ENCODE assay signal across 8 cellular contexts in the genomic region with DNA sequence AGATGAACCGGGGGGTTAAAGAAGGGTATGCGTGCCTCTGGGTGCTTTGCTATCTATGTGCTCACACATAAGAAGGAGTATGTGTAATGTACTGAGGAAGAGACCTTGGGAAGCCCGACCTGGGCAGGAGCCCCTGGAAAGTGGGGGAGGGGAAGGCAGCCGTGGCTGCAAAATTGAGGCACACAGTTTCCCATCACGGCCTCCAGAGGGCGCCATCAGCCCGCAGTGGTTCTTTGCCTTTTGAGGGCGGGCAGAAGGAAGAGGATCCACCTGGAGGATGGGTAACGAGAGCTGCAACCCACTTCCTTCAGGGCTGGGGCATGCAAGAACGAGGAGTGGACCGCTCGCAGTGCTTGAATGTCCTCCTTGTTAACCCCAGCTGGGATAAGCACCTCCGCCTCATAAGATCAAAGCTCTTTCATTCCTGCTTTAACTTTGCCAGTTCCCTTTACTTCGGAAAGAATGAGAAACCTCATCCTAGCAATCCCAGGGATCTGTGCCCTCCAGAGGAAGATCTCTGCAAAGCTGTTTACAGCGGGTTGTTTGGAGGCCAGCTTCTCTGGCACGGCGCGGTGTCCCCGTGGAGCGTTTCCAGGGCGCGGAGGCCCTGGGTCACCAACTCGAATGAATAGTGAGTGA.
DNase-seq lines count a peak whose midpoint lies in the region; ATAC-seq and TF ChIP-seq lines count a peak whose summit lies in the region.

No MANE protein-coding gene starts in this region.

- peaks cover 17% of the 10 kb centered on the region for H3K4me1 Mint-ChIP-seq in activated CD4-positive, alpha-beta T cell treated with anti-CD3 and anti-CD28 coated beads, Interleukin-2, amount 10 ng/mL, durations not matched to agents 7 days and 5 days

- no peaks in the 10 kb centered on the region for H3K9me3 Mint-ChIP-seq in activated CD4-positive, alpha-beta T cell treated with anti-CD3 and anti-CD28 coated beads, Interleukin-2, amount 10 ng/mL, durations not matched to agents 7 days and 5 days

- WGBS in liver: 4% methylated on average over 23 of the region's 23 CpGs

- no peak overlapping the region for H3K9ac ChIP-seq in liver (ENCODE audit: low read depth in 1 of 2, low read length in 2 of 2)

- peak overlapping the region; percentile 43 to 69 (median 49) for H3K4me3 ChIP-seq in liver (ENCODE audit: low read depth in 1 of 3, low read length in 3 of 3)

- peak; percentile 95 for TF ChIP-seq CTCF in liver (IDR thresholded peaks at IDR 0.05; ENCODE audit: low read depth, low read length, missing input control)

- CTCF ChIA-PET in activated CD4-positive, alpha-beta T cell treated with anti-CD3 and anti-CD28 coated beads, Interleukin-2, amount 10 ng/mL, durations not matched to agents 7 days and 5 days (lab: Charles Lee): interaction anchor here (0.7 to 3.8 kb wide), 19 partner anchors 9 to 615 kb away, joined by 3 to 18 read pairs (median 4); partner anchors contain the start of gene PPP1R3C

- peak overlapping the region; percentile 63 for H3K4me3 Mint-ChIP-seq in activated CD4-positive, alpha-beta T cell treated with anti-CD3 and anti-CD28 coated beads, Interleukin-2, amount 10 ng/mL, durations not matched to agents 7 days and 5 days

- peaks cover 20% of the 10 kb centered on the region for H3K27me3 Mint-ChIP-seq in activated CD4-positive, alpha-beta T cell treated with anti-CD3 and anti-CD28 coated beads, Interleukin-2, amount 10 ng/mL, durations not matched to agents 7 days and 5 days

- DNase-seq in AG08396 (ENCODE audit: low spot score) (peak; percentile 82), NCI-H446 treated with DMSO at 0.1 percent for 48 hours (lab: John Stamatoyannopoulos, UW) (peak; percentile 42), dedifferentiated amniotic fluid mesenchymal stem cell (ENCODE audit: extremely low spot score) (peak; percentile 68)
- DNase-seq in activated CD4-positive, alpha-beta T cell treated with anti-CD3 and anti-CD28 coated beads, Interleukin-2, amount 10 ng/mL, durations not matched to agents 7 days and 5 days: peak; percentile 85
- peak; percentile 77 for DNase-seq in stimulated activated CD4-positive, alpha-beta T cell treated with anti-CD3 and anti-CD28 coated beads, Interleukin-4, amount 100 ng/mL, for 1 hour

- H3K36me3 Mint-ChIP-seq in activated CD4-positive, alpha-beta T cell treated with anti-CD3 and anti-CD28 coated beads, Interleukin-2, amount 10 ng/mL, durations not matched to agents 7 days and 5 days (ENCODE audit: low read depth): no peaks in the 10 kb centered on the region

- no peaks in the 10 kb centered on the region for H3K9me3 ChIP-seq in liver (ENCODE audit: control insufficient read depth in 4 of 4, low read length in 3 of 4)

- POLR2A ChIA-PET in activated CD4-positive, alpha-beta T cell treated with anti-CD3 and anti-CD28 coated beads, Interleukin-2, amount 10 ng/mL, durations not matched to agents 7 days and 5 days (lab: Charles Lee): no interaction called here

- no peaks in the 10 kb centered on the region for H3K27me3 ChIP-seq in liver (ENCODE audit: control insufficient read depth in 4 of 4, insufficient read depth in 4 of 4, low read length in 3 of 4)

- no peak overlapping the region for H3K27ac ChIP-seq in liver (ENCODE audit: low read depth in 1 of 2, low read length in 2 of 2)

- peak; percentile 93 to 96 for TF ChIP-seq RAD21 in liver (IDR thresholded peaks at IDR 0.05)

- H3K36me3 ChIP-seq in liver (ENCODE audit: control insufficient read depth in 4 of 4, insufficient read depth in 3 of 4, low read depth in 1 of 4, low read length in 3 of 4): no peaks in the 10 kb centered on the region

- ATAC-seq in GM18909 (IDR thresholded peaks at IDR 0.05; ENCODE audit: poor library complexity, unreplicated experiment): peak; percentile 93
- ATAC-seq in HG03342 (IDR thresholded peaks at IDR 0.05; ENCODE audit: unreplicated experiment): peak; percentile 89

- H3K4me1 ChIP-seq in liver (ENCODE audit: control insufficient read depth in 4 of 4, insufficient read depth in 4 of 4, low read length in 3 of 4): peaks cover 0 to 11% (median 7%) of the 10 kb centered on the region in 4 donors

- H3K27ac Mint-ChIP-seq in activated CD4-positive, alpha-beta T cell treated with anti-CD3 and anti-CD28 coated beads, Interleukin-2, amount 10 ng/mL, durations not matched to agents 7 days and 5 days: peak overlapping the region; percentile 46

TF ChIP-seq in liver, 16 proteins besides CTCF, POLR2A, EP300 and RAD21:
- no peak for TF ChIP-seq JUND (IDR thresholded peaks at IDR 0.05)
- TF ChIP-seq, protein P1, sequence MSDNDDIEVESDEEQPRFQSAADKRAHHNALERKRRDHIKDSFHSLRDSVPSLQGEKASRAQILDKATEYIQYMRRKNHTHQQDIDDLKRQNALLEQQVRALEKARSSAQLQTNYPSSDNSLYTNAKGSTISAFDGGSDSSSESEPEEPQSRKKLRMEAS (IDR thresholded peaks at IDR 0.05): no peak
- no peak for TF ChIP-seq HNF4G (IDR thresholded peaks at IDR 0.05)
- TF ChIP-seq, protein P2, sequence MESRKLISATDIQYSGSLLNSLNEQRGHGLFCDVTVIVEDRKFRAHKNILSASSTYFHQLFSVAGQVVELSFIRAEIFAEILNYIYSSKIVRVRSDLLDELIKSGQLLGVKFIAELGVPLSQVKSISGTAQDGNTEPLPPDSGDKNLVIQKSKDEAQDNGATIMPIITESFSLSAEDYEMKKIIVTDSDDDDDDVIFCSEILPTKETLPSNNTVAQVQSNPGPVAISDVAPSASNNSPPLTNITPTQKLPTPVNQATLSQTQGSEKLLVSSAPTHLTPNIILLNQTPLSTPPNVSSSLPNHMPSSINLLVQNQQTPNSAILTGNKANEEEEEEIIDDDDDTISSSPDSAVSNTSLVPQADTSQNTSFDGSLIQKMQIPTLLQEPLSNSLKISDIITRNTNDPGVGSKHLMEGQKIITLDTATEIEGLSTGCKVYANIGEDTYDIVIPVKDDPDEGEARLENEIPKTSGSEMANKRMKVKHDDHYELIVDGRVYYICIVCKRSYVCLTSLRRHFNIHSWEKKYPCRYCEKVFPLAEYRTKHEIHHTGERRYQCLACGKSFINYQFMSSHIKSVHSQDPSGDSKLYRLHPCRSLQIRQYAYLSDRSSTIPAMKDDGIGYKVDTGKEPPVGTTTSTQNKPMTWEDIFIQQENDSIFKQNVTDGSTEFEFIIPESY (IDR thresholded peaks at IDR 0.05): no peak
- peak in 1 of 2 donors; percentile 32 for TF ChIP-seq GABPA (IDR thresholded peaks at IDR 0.05 in 1 of 2, conservative IDR thresholded peaks at IDR 0.05 in 1 of 2)
- TF ChIP-seq REST (IDR thresholded peaks at IDR 0.05): no peak
- no peak for TF ChIP-seq ATF3 (IDR thresholded peaks at IDR 0.05)
- no peak for TF ChIP-seq RXRA (IDR thresholded peaks at IDR 0.05)
- peak; percentile 6 for TF ChIP-seq FOXA2 (IDR thresholded peaks at IDR 0.05)
- TF ChIP-seq SP1 (IDR thresholded peaks at IDR 0.05): no peak
- TF ChIP-seq HNF4A (conservative IDR thresholded peaks at IDR 0.05): no peak
- peak; percentile 18 for TF ChIP-seq YY1 (IDR thresholded peaks at IDR 0.05)
- no peak for TF ChIP-seq FOXA1 (IDR thresholded peaks at IDR 0.05)
